Comparison of ENCODE assay signal across 33 cellular contexts in genomic region chr3:164794099-164794498, GRCh38.
"Had no signal": no experiment of that assay in that cellular context is flagged by ENCODE, and none has a peak within 500 bp of the region (broad histone marks: within the 10 kb centered on the region; RNA-seq: fewer than 3 reads in every experiment).

No MANE protein-coding gene starts in this region.

- H3K9me3 ChIP-seq: adrenal gland, ascending aorta, body of pancreas, breast epithelium had no signal

- ATAC-seq: activated naive CD4-positive, alpha-beta T cell treated with anti-CD3 and anti-CD28 coated beads, Interleukin-2, amount 50 U/mL, for 72 hours; activated naive CD8-positive, alpha-beta T cell treated with anti-CD3 and anti-CD28 coated beads, Interleukin-2, amount 50 U/mL, for 24 hours; activated T-cell treated with anti-CD3 and anti-CD28 coated beads, Interleukin-2, amount 50 U/mL, for 4 hours; activated T-cell treated with anti-CD3 and anti-CD28 coated beads, Interleukin-2, amount 50 U/mL, for 72 hours; activated T-helper 17 cell treated with anti-CD3 and anti-CD28 coated beads, Interleukin-2, amount 50 U/mL, for 72 hours; body of pancreas had no signal

- FAIRE-seq: astrocyte, bronchial epithelial cell had no signal

- DNase-seq: activated effector memory CD4-positive, alpha-beta T cell treated with anti-CD3 and anti-CD28 coated beads, Interleukin-2, amount 50 U/mL, for 16 hours; activated effector memory CD4-positive, alpha-beta T cell treated with Interleukin-2 at 50 U/mL for 16 hours; activated gamma-delta T cell; activated gamma-delta T cell treated with Interleukin-2 at 50 U/mL for 16 hours; activated naive CD4-positive, alpha-beta T cell; activated naive CD4-positive, alpha-beta T cell treated with anti-CD3 and anti-CD28 coated beads for 36 hours; activated naive CD4-positive, alpha-beta T cell treated with anti-CD3 and anti-CD28 coated beads, Interleukin-2, amount 10 ng/mL, durations not matched to agents 7 days and 5 days; activated naive CD4-positive, alpha-beta T cell treated with anti-CD3 and anti-CD28 coated beads, Interleukin-2, amount 50 U/mL, for 16 hours; activated naive CD4-positive, alpha-beta T cell treated with Interleukin-2 at 50 U/mL for 16 hours; activated naive CD8-positive, alpha-beta T cell treated with anti-CD3 and anti-CD28 coated beads for 36 hours; activated naive CD8-positive, alpha-beta T cell treated with anti-CD3 and anti-CD28 coated beads, Interleukin-2, amount 10 ng/mL, durations not matched to agents 7 days and 5 days; activated naive CD8-positive, alpha-beta T cell treated with anti-CD3 and anti-CD28 coated beads, Interleukin-2, amount 50 U/mL, for 24 hours; activated T-cell treated with anti-CD3 and anti-CD28 coated beads, Interleukin-2, amount 50 U/mL, for 24 hours; activated T-cell treated with anti-CD3 and anti-CD28 coated beads, Interleukin-2, amount 50 U/mL, for 4 hours; activated T-cell treated with anti-CD3 and anti-CD28 coated beads, Interleukin-2, amount 50 U/mL, for 48 hours; activated T-cell treated with anti-CD3 and anti-CD28 coated beads, Interleukin-2, amount 50 U/mL, for 72 hours; adrenal gland; amniotic stem cell; amygdala; anterior cingulate cortex; aorta; body of pancreas; brain microvascular endothelial cell; caudate nucleus; central memory CD4-positive, alpha-beta T cell; cerebellar nuclear complex had no signal

- H3K27me3 ChIP-seq: adrenal gland, ascending aorta, body of pancreas, brain microvascular endothelial cell, breast epithelium, cardiac muscle cell had no signal

- H3K4me1 ChIP-seq: adrenal gland, ascending aorta, body of pancreas, breast epithelium had no signal

- H3K4me3 ChIP-seq: adrenal gland, ascending aorta, body of pancreas, breast epithelium, cardiac muscle cell had no signal

- H3K27ac ChIP-seq: adrenal gland, ascending aorta, body of pancreas, brain microvascular endothelial cell, breast epithelium, cardiac muscle cell had no signal

- H3K36me3 ChIP-seq: adrenal gland, ascending aorta, brain microvascular endothelial cell, breast epithelium, cardiac muscle cell had no signal
